Comparison of ENCODE assay signal across 1 cellular context in the genomic region with DNA sequence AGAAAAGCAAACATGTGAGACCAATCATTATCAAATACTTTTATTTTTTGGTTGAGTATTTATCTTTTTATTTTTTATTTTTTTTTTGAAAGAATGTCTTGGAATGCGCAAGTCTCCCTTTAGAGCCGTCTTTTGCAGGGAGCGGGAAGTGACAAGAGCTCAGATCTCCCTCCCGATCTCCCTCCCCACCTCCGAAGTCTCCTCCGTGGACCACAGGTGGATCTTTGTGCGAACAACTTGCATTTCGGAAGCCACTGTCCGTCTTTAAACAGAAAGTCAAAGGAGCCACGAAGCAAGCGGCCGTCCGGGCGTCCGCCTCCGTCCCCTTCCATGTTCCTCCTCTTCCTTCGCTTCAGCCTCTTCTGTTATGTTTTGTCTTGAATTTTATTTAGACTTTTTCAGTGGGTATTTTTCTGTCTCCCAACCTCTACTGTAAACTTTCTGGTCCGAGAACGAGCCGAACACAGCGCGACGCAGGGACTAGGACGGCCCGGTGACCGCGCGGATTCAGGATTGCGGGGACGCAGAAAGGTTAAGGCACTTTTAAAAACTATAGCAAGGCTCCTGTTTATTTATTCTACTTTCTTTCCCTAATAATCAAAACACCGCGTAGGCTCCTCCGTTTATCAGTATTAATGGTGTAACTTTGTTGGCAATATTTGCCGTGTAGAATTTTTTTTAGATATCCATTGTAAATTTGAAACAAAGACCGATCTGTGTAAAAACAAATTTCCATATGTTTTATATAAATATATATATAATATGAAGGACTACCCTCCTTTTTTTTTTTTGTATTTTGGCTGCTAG.
TF ChIP-seq lines count a peak whose summit lies in the region.

No MANE protein-coding gene starts in this region.

TF ChIP-seq in HCT116, 20 proteins besides CTCF, POLR2A, EP300 and RAD21 (continued from another document):
- TF ChIP-seq, protein P1, sequence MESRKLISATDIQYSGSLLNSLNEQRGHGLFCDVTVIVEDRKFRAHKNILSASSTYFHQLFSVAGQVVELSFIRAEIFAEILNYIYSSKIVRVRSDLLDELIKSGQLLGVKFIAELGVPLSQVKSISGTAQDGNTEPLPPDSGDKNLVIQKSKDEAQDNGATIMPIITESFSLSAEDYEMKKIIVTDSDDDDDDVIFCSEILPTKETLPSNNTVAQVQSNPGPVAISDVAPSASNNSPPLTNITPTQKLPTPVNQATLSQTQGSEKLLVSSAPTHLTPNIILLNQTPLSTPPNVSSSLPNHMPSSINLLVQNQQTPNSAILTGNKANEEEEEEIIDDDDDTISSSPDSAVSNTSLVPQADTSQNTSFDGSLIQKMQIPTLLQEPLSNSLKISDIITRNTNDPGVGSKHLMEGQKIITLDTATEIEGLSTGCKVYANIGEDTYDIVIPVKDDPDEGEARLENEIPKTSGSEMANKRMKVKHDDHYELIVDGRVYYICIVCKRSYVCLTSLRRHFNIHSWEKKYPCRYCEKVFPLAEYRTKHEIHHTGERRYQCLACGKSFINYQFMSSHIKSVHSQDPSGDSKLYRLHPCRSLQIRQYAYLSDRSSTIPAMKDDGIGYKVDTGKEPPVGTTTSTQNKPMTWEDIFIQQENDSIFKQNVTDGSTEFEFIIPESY (IDR thresholded peaks at IDR 0.05; ENCODE audit: extremely low read depth, insufficient replicate concordance, low read length) = no peak
- TF ChIP-seq CBX3 (IDR thresholded peaks at IDR 0.05; ENCODE audit: low read depth) (no peak), YY1 (IDR thresholded peaks at IDR 0.05; ENCODE audit: extremely low read depth, insufficient replicate concordance, low read depth, low read length) (no peak), ELF1 (IDR thresholded peaks at IDR 0.05; ENCODE audit: borderline replicate concordance, low read depth) (no peak), CEBPB (IDR thresholded peaks at IDR 0.05; ENCODE audit: low read depth) (no peak), ZFX (IDR thresholded peaks at IDR 0.05) (no peak), POLR2AphosphoS5 (IDR thresholded peaks at IDR 0.05; ENCODE audit: low read depth, low read length) (no peak), EZH2phosphoT487 (IDR thresholded peaks at IDR 0.05; ENCODE audit: borderline replicate concordance) (no peak), EGR1 (IDR thresholded peaks at IDR 0.05; ENCODE audit: low read depth) (no peak), SIN3A (IDR thresholded peaks at IDR 0.05; ENCODE audit: low read depth) (no peak), SP1 (IDR thresholded peaks at IDR 0.05; ENCODE audit: low read depth) (no peak), REST (IDR thresholded peaks at IDR 0.05; ENCODE audit: low read depth) (no peak), EZH2 (IDR thresholded peaks at IDR 0.05) (no peak), ZNF274 (IDR thresholded peaks at IDR 0.05; ENCODE audit: low read depth, low read length) (no peak), JUND (IDR thresholded peaks at IDR 0.05) (no peak), FOSL1 (IDR thresholded peaks at IDR 0.05; ENCODE audit: low read depth) (no peak)
- TF ChIP-seq, protein P2, sequence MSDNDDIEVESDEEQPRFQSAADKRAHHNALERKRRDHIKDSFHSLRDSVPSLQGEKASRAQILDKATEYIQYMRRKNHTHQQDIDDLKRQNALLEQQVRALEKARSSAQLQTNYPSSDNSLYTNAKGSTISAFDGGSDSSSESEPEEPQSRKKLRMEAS (IDR thresholded peaks at IDR 0.05) = no peak
